ENCODE assay signal across 1 cellular context in genomic region chr2:69946351-69947077, GRCh38.
TF ChIP-seq lines count a peak whose summit lies in the region.

No MANE protein-coding gene starts in this region.

TF ChIP-seq in K562, 482 proteins besides CTCF, POLR2A, EP300 and RAD21 (continued from another document):
- TF ChIP-seq ZNF592 (IDR thresholded peaks at IDR 0.05) (peak; percentile 85), ZNF217 (CRISPR knock-in tag; IDR thresholded peaks at IDR 0.05) (no peak), ZNF121 (CRISPR knock-in tag; conservative IDR thresholded peaks at IDR 0.05) (no peak), ZNF639 (CRISPR knock-in tag; conservative IDR thresholded peaks at IDR 0.05 in 1 of 2, IDR thresholded peaks at IDR 0.05 in 1 of 2) (peak in 1 of 2 experiments; percentile 54; a peak in 2 of 4 replicates), ESRRA (IDR thresholded peaks at IDR 0.05; ENCODE audit: borderline replicate concordance, low read depth) (0 out of 2 replicates have a peak, but pooled peaks have one; percentile 9), NUFIP1 (IDR thresholded peaks at IDR 0.05; ENCODE audit: partially characterized antibody) (no peak), ZMIZ1 (IDR thresholded peaks at IDR 0.05; ENCODE audit: low read depth in 2 of 2, low read length in 2 of 2) (no peak), SP2 (IDR thresholded peaks at IDR 0.05; ENCODE audit: extremely low read depth, low read depth, low read length, poor library complexity, severe bottlenecking) (no peak), ZNF311 (CRISPR knock-in tag; IDR thresholded peaks at IDR 0.05) (peak; percentile 48; the same call in 1 of the 2 replicates), KLF13 (tag; IDR thresholded peaks at IDR 0.05; ENCODE audit: borderline replicate concordance, low read depth) (0 out of 2 replicates have a peak, but pooled peaks have one; percentile 19), MTA1 (IDR thresholded peaks at IDR 0.05; ENCODE audit: borderline replicate concordance) (peak; percentile 64; the same call in 1 of the 2 replicates), ZBTB8A (IDR thresholded peaks at IDR 0.05; ENCODE audit: partially characterized antibody) (no peak), ZBTB7A (IDR thresholded peaks at IDR 0.05; ENCODE audit: borderline replicate concordance, control insufficient read depth, low read depth, low read length) (peak; percentile 75), ZNF23 (CRISPR knock-in tag; IDR thresholded peaks at IDR 0.05) (no peak), NONO (IDR thresholded peaks at IDR 0.05; ENCODE audit: low read depth in 2 of 2, low read length in 1 of 2) (no peak), BRD4 (IDR thresholded peaks at IDR 0.05) (no peak; the same call in 1 of the 2 replicates), STAT6 (CRISPR knock-in tag; IDR thresholded peaks at IDR 0.05) (no peak), ZNF175 (CRISPR knock-in tag; IDR thresholded peaks at IDR 0.05; ENCODE audit: low read depth) (peak; percentile 56; the same call in 1 of the 2 replicates), RFX1 (IDR thresholded peaks at IDR 0.05) (no peak), MAFG (tag; conservative IDR thresholded peaks at IDR 0.05) (peak; percentile 53), C11orf30 (IDR thresholded peaks at IDR 0.05; ENCODE audit: low read depth) (peak; percentile 50; the same call in 1 of the 2 replicates), SMARCE1 (IDR thresholded peaks at IDR 0.05) (peak; percentile 79)
- TF ChIP-seq, protein P1, sequence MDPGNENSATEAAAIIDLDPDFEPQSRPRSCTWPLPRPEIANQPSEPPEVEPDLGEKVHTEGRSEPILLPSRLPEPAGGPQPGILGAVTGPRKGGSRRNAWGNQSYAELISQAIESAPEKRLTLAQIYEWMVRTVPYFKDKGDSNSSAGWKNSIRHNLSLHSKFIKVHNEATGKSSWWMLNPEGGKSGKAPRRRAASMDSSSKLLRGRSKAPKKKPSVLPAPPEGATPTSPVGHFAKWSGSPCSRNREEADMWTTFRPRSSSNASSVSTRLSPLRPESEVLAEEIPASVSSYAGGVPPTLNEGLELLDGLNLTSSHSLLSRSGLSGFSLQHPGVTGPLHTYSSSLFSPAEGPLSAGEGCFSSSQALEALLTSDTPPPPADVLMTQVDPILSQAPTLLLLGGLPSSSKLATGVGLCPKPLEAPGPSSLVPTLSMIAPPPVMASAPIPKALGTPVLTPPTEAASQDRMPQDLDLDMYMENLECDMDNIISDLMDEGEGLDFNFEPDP (CRISPR knock-in tag; IDR thresholded peaks at IDR 0.05) = peak; percentile 8
- TF ChIP-seq, protein P2, sequence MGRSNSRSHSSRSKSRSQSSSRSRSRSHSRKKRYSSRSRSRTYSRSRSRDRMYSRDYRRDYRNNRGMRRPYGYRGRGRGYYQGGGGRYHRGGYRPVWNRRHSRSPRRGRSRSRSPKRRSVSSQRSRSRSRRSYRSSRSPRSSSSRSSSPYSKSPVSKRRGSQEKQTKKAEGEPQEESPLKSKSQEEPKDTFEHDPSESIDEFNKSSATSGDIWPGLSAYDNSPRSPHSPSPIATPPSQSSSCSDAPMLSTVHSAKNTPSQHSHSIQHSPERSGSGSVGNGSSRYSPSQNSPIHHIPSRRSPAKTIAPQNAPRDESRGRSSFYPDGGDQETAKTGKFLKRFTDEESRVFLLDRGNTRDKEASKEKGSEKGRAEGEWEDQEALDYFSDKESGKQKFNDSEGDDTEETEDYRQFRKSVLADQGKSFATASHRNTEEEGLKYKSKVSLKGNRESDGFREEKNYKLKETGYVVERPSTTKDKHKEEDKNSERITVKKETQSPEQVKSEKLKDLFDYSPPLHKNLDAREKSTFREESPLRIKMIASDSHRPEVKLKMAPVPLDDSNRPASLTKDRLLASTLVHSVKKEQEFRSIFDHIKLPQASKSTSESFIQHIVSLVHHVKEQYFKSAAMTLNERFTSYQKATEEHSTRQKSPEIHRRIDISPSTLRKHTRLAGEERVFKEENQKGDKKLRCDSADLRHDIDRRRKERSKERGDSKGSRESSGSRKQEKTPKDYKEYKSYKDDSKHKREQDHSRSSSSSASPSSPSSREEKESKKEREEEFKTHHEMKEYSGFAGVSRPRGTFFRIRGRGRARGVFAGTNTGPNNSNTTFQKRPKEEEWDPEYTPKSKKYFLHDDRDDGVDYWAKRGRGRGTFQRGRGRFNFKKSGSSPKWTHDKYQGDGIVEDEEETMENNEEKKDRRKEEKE (IDR thresholded peaks at IDR 0.05; ENCODE audit: borderline replicate concordance in 1 of 2, control insufficient read depth in 1 of 2, low read depth in 2 of 2, low read length in 1 of 2) = no peak
TF ChIP-seq in K562: peak in this region for 64.
